In the genomic region with DNA sequence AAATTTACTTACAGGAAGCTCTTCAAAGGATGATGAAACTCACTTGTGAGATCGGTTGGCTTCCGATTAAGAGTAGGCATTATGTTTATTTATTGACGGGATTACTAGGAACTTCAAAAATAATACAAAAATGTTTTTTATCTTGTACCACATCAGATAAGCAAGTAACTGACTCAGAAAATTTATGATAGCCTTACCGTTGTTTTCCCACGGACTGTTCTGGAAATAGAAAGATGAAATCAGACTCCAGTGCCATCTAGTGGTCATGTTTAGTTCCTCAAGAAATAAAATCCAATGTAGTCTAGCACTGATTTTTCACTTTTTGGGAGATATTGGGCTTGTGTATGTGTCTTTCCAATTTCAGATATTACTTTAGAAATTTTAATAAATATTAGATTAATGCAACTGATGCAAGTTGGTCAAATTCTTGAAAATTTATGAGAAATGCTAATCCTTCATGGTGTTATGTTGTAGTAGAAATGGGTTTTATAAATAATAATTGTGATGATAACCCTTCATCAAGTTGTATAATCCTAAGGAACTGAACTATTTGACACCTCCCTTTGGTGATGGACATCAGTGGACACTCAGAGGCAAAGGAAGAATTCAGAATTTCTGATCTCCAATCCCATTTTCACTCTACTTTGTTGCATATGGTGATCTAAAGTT, we compare ENCODE assay signal across 8 cellular contexts.
DNase-seq lines count a peak whose midpoint lies in the region; ATAC-seq and TF ChIP-seq lines count a peak whose summit lies in the region.

No MANE protein-coding gene starts in this region.

- H3K9ac ChIP-seq in neural progenitor cell = no peak overlapping the region

- H3K27ac Mint-ChIP-seq in neural progenitor cell = no peak overlapping the region

- no peaks in the 10 kb centered on the region for H3K27me3 ChIP-seq in neural progenitor cell

- peak; percentile 11 for DNase-seq in NCI-H2196 (lab: John Stamatoyannopoulos, UW; ENCODE audit: unreplicated experiment)
- DNase-seq in NCI-H2196 treated with DMSO at 0.1 percent for 48 hours (lab: John Stamatoyannopoulos, UW; ENCODE audit: unreplicated experiment) = no peak
- DNase-seq in LoVo (ENCODE audit: low spot score) = peak; percentile 63
- DNase-seq in SW480 (ENCODE audit: low spot score) = peak; percentile 50
- DNase-seq in fibroblast of gingiva (ENCODE audit: low read depth) = peak; percentile 48
- DNase-seq in neural progenitor cell (ENCODE audit: low spot score) = peak; percentile 61

- H3K9me3 Mint-ChIP-seq in neural progenitor cell = no peaks in the 10 kb centered on the region

- H3K79me2 ChIP-seq in neural progenitor cell (ENCODE audit: low read depth) = no peaks in the 10 kb centered on the region

- no peaks in the 10 kb centered on the region for H3F3A ChIP-seq in neural progenitor cell (ENCODE audit: low read depth)

- H3K4me3 Mint-ChIP-seq in neural progenitor cell = no peak overlapping the region

- H3K36me3 Mint-ChIP-seq in neural progenitor cell = no peaks in the 10 kb centered on the region

- H3K9me3 ChIP-seq in neural progenitor cell (ENCODE audit: low read depth) = no peaks in the 10 kb centered on the region

- no peaks in the 10 kb centered on the region for H3K27me3 Mint-ChIP-seq in neural progenitor cell (ENCODE audit: insufficient read depth, low read depth)

- no peak for ATAC-seq in GM21360 (IDR thresholded peaks at IDR 0.05; ENCODE audit: unreplicated experiment)
- ATAC-seq in HG03378 (IDR thresholded peaks at IDR 0.05; ENCODE audit: unreplicated experiment) = no peak

- no peak overlapping the region for H3K27ac ChIP-seq in neural progenitor cell

- H3K4me3 ChIP-seq in neural progenitor cell = no peak overlapping the region

- no peaks in the 10 kb centered on the region for H3K4me1 ChIP-seq in neural progenitor cell

- H3K4me2 ChIP-seq in neural progenitor cell = no peak overlapping the region

- TF ChIP-seq CTCF in neural progenitor cell (IDR thresholded peaks at IDR 0.05) = peak; percentile 86

- no peak overlapping the region for H2AFZ ChIP-seq in neural progenitor cell (replicated peaks)

- H3K4me1 Mint-ChIP-seq in neural progenitor cell = no peaks in the 10 kb centered on the region

- H3K36me3 ChIP-seq in neural progenitor cell = no peaks in the 10 kb centered on the region

- H4K20me1 ChIP-seq in neural progenitor cell (ENCODE audit: low read depth) = no peaks in the 10 kb centered on the region
